Comparison of ENCODE assay signal across 19 cellular contexts in the genomic region with DNA sequence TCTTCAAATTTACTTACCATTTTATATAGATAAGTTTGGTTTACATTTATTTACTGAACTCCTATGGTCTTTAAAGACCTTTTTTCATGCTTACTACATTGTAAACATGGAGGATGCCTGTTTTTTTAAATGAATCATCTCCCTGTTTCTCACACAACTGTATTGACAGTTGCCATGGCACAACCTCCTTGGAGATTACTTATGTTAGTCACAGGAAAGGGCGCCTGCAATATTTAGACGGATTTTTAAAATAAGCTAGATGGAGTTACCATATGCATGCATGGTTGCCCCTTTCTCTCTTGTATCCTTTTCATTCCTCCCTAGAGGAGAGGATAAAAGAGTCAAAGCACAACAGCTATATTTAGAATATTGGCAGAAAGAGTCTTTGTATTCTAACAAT. TPM values are rescaled to one million over a fixed set of nuclear protein-coding genes. Genes with fewer than 3 reads are reported as not detected.
DNase-seq lines count a peak whose midpoint lies in the region; ATAC-seq and TF ChIP-seq lines count a peak whose summit lies in the region.
"Had no signal": no experiment of that assay in that cellular context is flagged by ENCODE, and none has a peak within 500 bp of the region (broad histone marks: within the 10 kb centered on the region; RNA-seq: fewer than 3 reads in every experiment).

No MANE protein-coding gene starts in this region.

- H3K27ac ChIP-seq in osteoblast (ENCODE audit: low read depth, low read length), result peak overlapping the region; percentile 69
- H3K27ac ChIP-seq: ovary, skin epidermis had no signal

- no peak overlapping the region for H2AFZ ChIP-seq in osteoblast (ENCODE audit: low read length)

- peak; percentile 0 for DNase-seq in GOT3 (lab: John Stamatoyannopoulos, UW)
- DNase-seq in RPMI7951 (ENCODE audit: low read depth), result peak; percentile 68
- DNase-seq in epithelial cell of esophagus (ENCODE audit: low read depth), result peak; percentile 54
- DNase-seq in osteoblast (ENCODE audit: insufficient read length, low spot score, missing footprints), result peak; percentile 37
- no peak for DNase-seq in activated CD4-positive, alpha-beta T cell treated with anti-CD3 and anti-CD28 coated beads for 4 hours
- DNase-seq in NCI-H2107 treated with DMSO at 0.1 percent for 48 hours (lab: John Stamatoyannopoulos, UW; ENCODE audit: unreplicated experiment), result no peak
- DNase-seq: activated CD4-positive, alpha-beta T cell treated with anti-CD3 and anti-CD28 coated beads, Interleukin-2, amount 10 ng/mL, durations not matched to agents 7 days and 5 days; activated CD8-positive, alpha-beta memory T cell treated with anti-CD3 and anti-CD28 coated beads, Interleukin-2, amount 50 U/mL, for 4 hours; AML-193; anterior cingulate cortex; Calu3; cortex of kidney; Kasumi-1; NCI-H1417 treated with DMSO at 0.1 percent for 48 hours; ovary had no signal

- ATAC-seq in GM21619 (IDR thresholded peaks at IDR 0.05; ENCODE audit: unreplicated experiment), result no peak
- ATAC-seq in GM21423 (IDR thresholded peaks at IDR 0.05; ENCODE audit: unreplicated experiment), result no peak

- H3K4me3 ChIP-seq in epithelial cell of esophagus (ENCODE audit: low read length), result no peak overlapping the region
- no peak overlapping the region for H3K4me3 ChIP-seq in osteoblast (ENCODE audit: insufficient read depth, low read length)
- H3K4me3 ChIP-seq: lung, ovary, skin epidermis had no signal

- TF ChIP-seq CTCF in epithelial cell of esophagus (IDR thresholded peaks at IDR 0.05; ENCODE audit: insufficient read depth, low read depth, low read length, missing control alignments) (no peak), osteoblast (IDR thresholded peaks at IDR 0.05; ENCODE audit: extremely low read depth, low read depth, low read length) (no peak)

- no peaks in the 10 kb centered on the region for H4K20me1 ChIP-seq in osteoblast (ENCODE audit: insufficient read depth, low read length)

- no peaks in the 10 kb centered on the region for H3K27me3 ChIP-seq in osteoblast (ENCODE audit: insufficient read depth, low read length)
- H3K27me3 ChIP-seq: ovary had no signal

- no peak overlapping the region for H3K4me2 ChIP-seq in osteoblast (ENCODE audit: insufficient read depth, low read length)

- no peaks in the 10 kb centered on the region for H3K79me2 ChIP-seq in osteoblast (ENCODE audit: insufficient read depth, low read length)

- peaks cover 8% of the 10 kb centered on the region for H3K4me1 ChIP-seq in osteoblast (ENCODE audit: insufficient read depth, low read length)

- H3K9me3 ChIP-seq in osteoblast (ENCODE audit: low read depth, low read length), result no peaks in the 10 kb centered on the region
- H3K9me3 ChIP-seq: ovary had no signal

- H3K36me3 ChIP-seq in osteoblast (ENCODE audit: insufficient read depth, low read length), result no peaks in the 10 kb centered on the region
- H3K36me3 ChIP-seq: ovary had no signal

RNA-seq across cellular contexts. Expression of gene CCDC102B, which starts 34.8 kb away (rescaled TPM):
- 7.5 and 10.1 TPM in 2 replicates for total RNA-seq in RPMI7951 (2014; rRNA removed; shearing (Covaris generic))
- total RNA-seq in osteoblast, result 8.8 and 9.4 TPM in 2 replicates

RNA-seq across cellular contexts. Expression of gene TMX3, which starts 48.2 kb away (rescaled TPM):
- 47.6 and 58.0 TPM in 2 replicates for total RNA-seq in RPMI7951 (2014; rRNA removed; shearing (Covaris generic))
- total RNA-seq in osteoblast, result 81.6 and 94.5 TPM in 2 replicates

Comparison
In these comparisons a context has a peak if more than half of its experiments do, and no peak if none do; other contexts are left out.
1. DNase-seq: peak in GOT3 (single experiment), RPMI7951 (single experiment), epithelial cell of esophagus (single experiment) and osteoblast (single experiment); none in activated CD4-positive, alpha-beta T cell treated with anti-CD3 and anti-CD28 coated beads for 4 hours (0 of 2) and NCI-H2107 treated with DMSO at 0.1 percent for 48 hours (single experiment).